1 cellular context compared by ENCODE assay signal in the genomic region with DNA sequence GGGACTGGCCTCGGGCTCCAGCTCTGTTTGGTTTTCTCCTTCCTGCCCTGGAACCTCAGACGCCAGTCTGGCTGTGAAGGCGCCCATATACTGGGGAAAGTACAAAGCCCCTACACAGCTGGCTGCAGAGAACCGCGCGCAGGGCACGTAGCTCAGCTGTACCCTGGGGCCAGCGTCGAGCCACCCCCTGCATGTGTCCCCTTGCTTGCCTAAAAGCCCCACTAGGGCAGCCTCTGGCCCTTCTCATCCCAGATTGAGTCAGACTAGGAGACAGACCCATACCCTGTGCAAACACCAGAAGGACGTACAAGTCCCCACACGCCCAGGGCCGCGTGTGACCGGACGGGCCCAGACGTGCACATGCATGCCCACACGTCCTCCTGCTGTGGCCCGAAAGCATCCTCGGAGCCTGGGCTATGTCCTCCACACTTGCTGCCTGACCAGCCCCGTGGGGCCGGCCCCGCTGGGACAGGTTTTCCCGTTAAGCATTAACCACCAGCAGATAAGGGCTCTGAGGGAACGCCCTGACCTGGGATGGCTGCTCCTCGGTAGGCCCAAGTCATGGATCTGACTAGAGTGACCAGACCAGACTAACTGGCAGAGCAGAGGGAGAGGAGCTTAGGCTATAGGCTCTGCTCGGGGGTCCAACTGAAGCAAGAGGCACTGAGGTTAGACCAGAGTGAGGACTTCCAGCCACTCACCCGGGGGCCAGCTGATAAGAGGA.
TF ChIP-seq lines count a peak whose summit lies in the region.

No MANE protein-coding gene starts in this region.

TF ChIP-seq in HepG2, 621 proteins besides CTCF, POLR2A, EP300 and RAD21 (continued from another document and continues in another):
- TF ChIP-seq ARHGAP35 (CRISPR knock-in tag; IDR thresholded peaks at IDR 0.05; ENCODE audit: borderline replicate concordance) (peak; percentile 25; the same call in 1 of the 2 replicates), MXI1 (IDR thresholded peaks at IDR 0.05; ENCODE audit: borderline replicate concordance, low read depth, low read length) (no peak), ZNF543 (CRISPR knock-in tag; IDR thresholded peaks at IDR 0.05) (no peak; the same call in 1 of the 2 replicates), MYNN (CRISPR knock-in tag; IDR thresholded peaks at IDR 0.05; ENCODE audit: low read depth) (no peak), ZNF556 (CRISPR knock-in tag; IDR thresholded peaks at IDR 0.05; ENCODE audit: borderline replicate concordance) (no peak), THAP11 (CRISPR knock-in tag; IDR thresholded peaks at IDR 0.05) (no peak; the same call in 1 of the 2 replicates), ZNF451 (CRISPR knock-in tag; IDR thresholded peaks at IDR 0.05) (0 out of 2 replicates have a peak, but pooled peaks have one; percentile 66), ZFP37 (CRISPR knock-in tag; IDR thresholded peaks at IDR 0.05; ENCODE audit: borderline replicate concordance) (no peak), ZNF253 (CRISPR knock-in tag; IDR thresholded peaks at IDR 0.05; ENCODE audit: borderline replicate concordance) (peak; percentile 91), ZNF383 (CRISPR knock-in tag; IDR thresholded peaks at IDR 0.05; ENCODE audit: borderline replicate concordance) (no peak), ZNF256 (CRISPR knock-in tag; conservative IDR thresholded peaks at IDR 0.05) (no peak), PLRG1 (conservative IDR thresholded peaks at IDR 0.05) (no peak), PPARG (CRISPR knock-in tag; conservative IDR thresholded peaks at IDR 0.05) (no peak), ZNF629 (CRISPR knock-in tag; conservative IDR thresholded peaks at IDR 0.05) (peak; percentile 41; the same call in 1 of the 2 replicates), NR2F6 (IDR thresholded peaks at IDR 0.05) (peak; percentile 8; the same call in 1 of the 2 replicates), NR2F6 (CRISPR knock-in tag; IDR thresholded peaks at IDR 0.05) (0 out of 2 replicates have a peak, but pooled peaks have one; percentile 30), ZNF446 (CRISPR knock-in tag; IDR thresholded peaks at IDR 0.05) (peak; percentile 55; the same call in 1 of the 2 replicates), ZFP62 (CRISPR knock-in tag; IDR thresholded peaks at IDR 0.05) (no peak), KDM5B (CRISPR knock-in tag; IDR thresholded peaks at IDR 0.05; ENCODE audit: borderline replicate concordance) (peak; percentile 82; the same call in 1 of the 2 replicates), MTF2 (CRISPR knock-in tag; IDR thresholded peaks at IDR 0.05; ENCODE audit: borderline replicate concordance) (no peak), HMG20A (CRISPR knock-in tag; IDR thresholded peaks at IDR 0.05; ENCODE audit: borderline replicate concordance) (peak; percentile 59; the same call in 1 of the 2 replicates), ATF7-NPFF (CRISPR knock-in tag; IDR thresholded peaks at IDR 0.05; ENCODE audit: low read depth) (peak; percentile 92), SPEN (CRISPR knock-in tag; IDR thresholded peaks at IDR 0.05; ENCODE audit: low read depth) (peak; percentile 77), ZIK1 (CRISPR knock-in tag; IDR thresholded peaks at IDR 0.05; ENCODE audit: borderline replicate concordance, low read depth) (peak; percentile 89), PHF5A (CRISPR knock-in tag; IDR thresholded peaks at IDR 0.05; ENCODE audit: low read depth, unreplicated experiment) (no peak), ZEB1 (IDR thresholded peaks at IDR 0.05; ENCODE audit: insufficient replicate concordance, low read depth) (peak; percentile 54), ZNF335 (CRISPR knock-in tag; IDR thresholded peaks at IDR 0.05) (peak; percentile 67), ZNF577 (CRISPR knock-in tag; IDR thresholded peaks at IDR 0.05; ENCODE audit: borderline replicate concordance, low read depth) (no peak), NRL (CRISPR knock-in tag; IDR thresholded peaks at IDR 0.05; ENCODE audit: borderline replicate concordance) (peak; percentile 93), SRSF1 (optimal IDR thresholded peaks at IDR 0.05; ENCODE audit: low read depth, low read length) (no peak), HOXA5 (CRISPR knock-in tag; IDR thresholded peaks at IDR 0.05) (no peak), SIN3B (IDR thresholded peaks at IDR 0.05; ENCODE audit: low read length) (no peak)
- TF ChIP-seq, protein P1, sequence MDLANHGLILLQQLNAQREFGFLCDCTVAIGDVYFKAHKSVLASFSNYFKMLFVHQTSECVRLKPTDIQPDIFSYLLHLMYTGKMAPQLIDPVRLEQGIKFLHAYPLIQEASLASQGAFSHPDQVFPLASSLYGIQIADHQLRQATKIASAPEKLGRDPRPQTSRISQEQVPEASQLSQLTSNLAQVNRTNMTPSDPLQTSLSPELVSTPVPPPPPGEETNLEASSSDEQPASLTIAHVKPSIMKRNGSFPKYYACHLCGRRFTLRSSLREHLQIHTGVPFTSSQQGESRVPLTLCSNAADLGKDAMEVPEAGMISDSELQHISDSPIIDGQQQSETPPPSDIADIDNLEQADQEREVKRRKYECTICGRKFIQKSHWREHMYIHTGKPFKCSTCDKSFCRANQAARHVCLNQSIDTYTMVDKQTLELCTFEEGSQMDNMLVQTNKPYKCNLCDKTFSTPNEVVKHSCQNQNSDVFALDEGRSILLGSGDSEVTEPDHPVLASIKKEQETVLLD (CRISPR knock-in tag; IDR thresholded peaks at IDR 0.05; ENCODE audit: low read depth): peak; percentile 46; the same call in 1 of the 2 replicates
- TF ChIP-seq, protein P2, sequence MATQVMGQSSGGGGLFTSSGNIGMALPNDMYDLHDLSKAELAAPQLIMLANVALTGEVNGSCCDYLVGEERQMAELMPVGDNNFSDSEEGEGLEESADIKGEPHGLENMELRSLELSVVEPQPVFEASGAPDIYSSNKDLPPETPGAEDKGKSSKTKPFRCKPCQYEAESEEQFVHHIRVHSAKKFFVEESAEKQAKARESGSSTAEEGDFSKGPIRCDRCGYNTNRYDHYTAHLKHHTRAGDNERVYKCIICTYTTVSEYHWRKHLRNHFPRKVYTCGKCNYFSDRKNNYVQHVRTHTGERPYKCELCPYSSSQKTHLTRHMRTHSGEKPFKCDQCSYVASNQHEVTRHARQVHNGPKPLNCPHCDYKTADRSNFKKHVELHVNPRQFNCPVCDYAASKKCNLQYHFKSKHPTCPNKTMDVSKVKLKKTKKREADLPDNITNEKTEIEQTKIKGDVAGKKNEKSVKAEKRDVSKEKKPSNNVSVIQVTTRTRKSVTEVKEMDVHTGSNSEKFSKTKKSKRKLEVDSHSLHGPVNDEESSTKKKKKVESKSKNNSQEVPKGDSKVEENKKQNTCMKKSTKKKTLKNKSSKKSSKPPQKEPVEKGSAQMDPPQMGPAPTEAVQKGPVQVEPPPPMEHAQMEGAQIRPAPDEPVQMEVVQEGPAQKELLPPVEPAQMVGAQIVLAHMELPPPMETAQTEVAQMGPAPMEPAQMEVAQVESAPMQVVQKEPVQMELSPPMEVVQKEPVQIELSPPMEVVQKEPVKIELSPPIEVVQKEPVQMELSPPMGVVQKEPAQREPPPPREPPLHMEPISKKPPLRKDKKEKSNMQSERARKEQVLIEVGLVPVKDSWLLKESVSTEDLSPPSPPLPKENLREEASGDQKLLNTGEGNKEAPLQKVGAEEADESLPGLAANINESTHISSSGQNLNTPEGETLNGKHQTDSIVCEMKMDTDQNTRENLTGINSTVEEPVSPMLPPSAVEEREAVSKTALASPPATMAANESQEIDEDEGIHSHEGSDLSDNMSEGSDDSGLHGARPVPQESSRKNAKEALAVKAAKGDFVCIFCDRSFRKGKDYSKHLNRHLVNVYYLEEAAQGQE (IDR thresholded peaks at IDR 0.05; ENCODE audit: borderline replicate concordance in 1 of 2, low read depth in 1 of 2, low read length in 2 of 2): no peak
- TF ChIP-seq, protein P3, sequence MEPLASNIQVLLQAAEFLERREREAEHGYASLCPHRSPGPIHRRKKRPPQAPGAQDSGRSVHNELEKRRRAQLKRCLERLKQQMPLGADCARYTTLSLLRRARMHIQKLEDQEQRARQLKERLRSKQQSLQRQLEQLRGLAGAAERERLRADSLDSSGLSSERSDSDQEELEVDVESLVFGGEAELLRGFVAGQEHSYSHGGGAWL (CRISPR knock-in tag; IDR thresholded peaks at IDR 0.05): peak; percentile 75; the same call in 1 of the 2 replicates
- TF ChIP-seq, protein P4, sequence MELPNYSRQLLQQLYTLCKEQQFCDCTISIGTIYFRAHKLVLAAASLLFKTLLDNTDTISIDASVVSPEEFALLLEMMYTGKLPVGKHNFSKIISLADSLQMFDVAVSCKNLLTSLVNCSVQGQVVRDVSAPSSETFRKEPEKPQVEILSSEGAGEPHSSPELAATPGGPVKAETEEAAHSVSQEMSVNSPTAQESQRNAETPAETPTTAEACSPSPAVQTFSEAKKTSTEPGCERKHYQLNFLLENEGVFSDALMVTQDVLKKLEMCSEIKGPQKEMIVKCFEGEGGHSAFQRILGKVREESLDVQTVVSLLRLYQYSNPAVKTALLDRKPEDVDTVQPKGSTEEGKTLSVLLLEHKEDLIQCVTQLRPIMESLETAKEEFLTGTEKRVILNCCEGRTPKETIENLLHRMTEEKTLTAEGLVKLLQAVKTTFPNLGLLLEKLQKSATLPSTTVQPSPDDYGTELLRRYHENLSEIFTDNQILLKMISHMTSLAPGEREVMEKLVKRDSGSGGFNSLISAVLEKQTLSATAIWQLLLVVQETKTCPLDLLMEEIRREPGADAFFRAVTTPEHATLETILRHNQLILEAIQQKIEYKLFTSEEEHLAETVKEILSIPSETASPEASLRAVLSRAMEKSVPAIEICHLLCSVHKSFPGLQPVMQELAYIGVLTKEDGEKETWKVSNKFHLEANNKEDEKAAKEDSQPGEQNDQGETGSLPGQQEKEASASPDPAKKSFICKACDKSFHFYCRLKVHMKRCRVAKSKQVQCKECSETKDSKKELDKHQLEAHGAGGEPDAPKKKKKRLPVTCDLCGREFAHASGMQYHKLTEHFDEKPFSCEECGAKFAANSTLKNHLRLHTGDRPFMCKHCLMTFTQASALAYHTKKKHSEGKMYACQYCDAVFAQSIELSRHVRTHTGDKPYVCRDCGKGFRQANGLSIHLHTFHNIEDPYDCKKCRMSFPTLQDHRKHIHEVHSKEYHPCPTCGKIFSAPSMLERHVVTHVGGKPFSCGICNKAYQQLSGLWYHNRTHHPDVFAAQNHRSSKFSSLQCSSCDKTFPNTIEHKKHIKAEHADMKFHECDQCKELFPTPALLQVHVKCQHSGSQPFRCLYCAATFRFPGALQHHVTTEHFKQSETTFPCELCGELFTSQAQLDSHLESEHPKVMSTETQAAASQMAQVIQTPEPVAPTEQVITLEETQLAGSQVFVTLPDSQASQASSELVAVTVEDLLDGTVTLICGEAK (IDR thresholded peaks at IDR 0.05): no peak
- TF ChIP-seq, protein P4 (CRISPR knock-in tag; IDR thresholded peaks at IDR 0.05): peak; percentile 90
- TF ChIP-seq, protein P5, sequence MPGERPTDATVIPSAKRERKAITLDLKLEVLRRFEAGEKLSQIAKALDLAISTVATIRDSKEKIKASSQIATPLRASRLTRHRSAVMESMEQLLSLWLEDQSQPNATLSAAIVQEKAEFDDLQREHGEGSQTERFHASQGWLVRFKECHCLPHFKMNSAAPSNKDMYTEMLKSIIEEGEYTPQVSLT (CRISPR knock-in tag; IDR thresholded peaks at IDR 0.05; ENCODE audit: borderline replicate concordance, low read depth): no peak
- TF ChIP-seq, protein P6, sequence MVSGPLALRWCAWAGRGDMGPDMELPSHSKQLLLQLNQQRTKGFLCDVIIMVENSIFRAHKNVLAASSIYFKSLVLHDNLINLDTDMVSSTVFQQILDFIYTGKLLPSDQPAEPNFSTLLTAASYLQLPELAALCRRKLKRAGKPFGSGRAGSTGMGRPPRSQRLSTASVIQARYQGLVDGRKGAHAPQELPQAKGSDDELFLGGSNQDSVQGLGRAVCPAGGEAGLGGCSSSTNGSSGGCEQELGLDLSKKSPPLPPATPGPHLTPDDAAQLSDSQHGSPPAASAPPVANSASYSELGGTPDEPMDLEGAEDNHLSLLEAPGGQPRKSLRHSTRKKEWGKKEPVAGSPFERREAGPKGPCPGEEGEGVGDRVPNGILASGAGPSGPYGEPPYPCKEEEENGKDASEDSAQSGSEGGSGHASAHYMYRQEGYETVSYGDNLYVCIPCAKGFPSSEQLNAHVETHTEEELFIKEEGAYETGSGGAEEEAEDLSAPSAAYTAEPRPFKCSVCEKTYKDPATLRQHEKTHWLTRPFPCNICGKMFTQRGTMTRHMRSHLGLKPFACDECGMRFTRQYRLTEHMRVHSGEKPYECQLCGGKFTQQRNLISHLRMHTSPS (CRISPR knock-in tag; IDR thresholded peaks at IDR 0.05; ENCODE audit: low read depth): peak; percentile 66; the same call in 1 of the 2 replicates
- TF ChIP-seq, protein P7, sequence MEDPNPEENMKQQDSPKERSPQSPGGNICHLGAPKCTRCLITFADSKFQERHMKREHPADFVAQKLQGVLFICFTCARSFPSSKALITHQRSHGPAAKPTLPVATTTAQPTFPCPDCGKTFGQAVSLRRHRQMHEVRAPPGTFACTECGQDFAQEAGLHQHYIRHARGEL (CRISPR knock-in tag; IDR thresholded peaks at IDR 0.05): no peak
